8 cellular contexts compared by ENCODE assay signal in genomic region chr11:64916040-64916847, GRCh38. TPM values are rescaled to one million over a fixed set of nuclear protein-coding genes. Genes with fewer than 3 reads are reported as not detected.
DNase-seq lines count a peak whose midpoint lies in the region; ATAC-seq and TF ChIP-seq lines count a peak whose summit lies in the region.

No MANE protein-coding gene starts in this region.

- no peaks in the 10 kb centered on the region for H3K9me3 ChIP-seq in osteoblast (ENCODE audit: low read depth, low read length)

- H3K27ac Mint-ChIP-seq in activated T-helper 2 cell treated with anti-CD3 and anti-CD28 coated beads, Interferon-gamma antibody, Interleukin-2, Interleukin-4, amounts not matched to agents 10 μg/mL and 5 μg/mL and 100 μg/mL, durations not matched to agents 14 hours and 24 hours and 36 hours, result peak overlapping the region; percentile 92

- no peaks in the 10 kb centered on the region for H3K27me3 ChIP-seq in osteoblast (ENCODE audit: insufficient read depth, low read length)

- H3K4me2 ChIP-seq in osteoblast (ENCODE audit: insufficient read depth, low read length), result peak overlapping the region; percentile 99

- H3K27ac ChIP-seq in osteoblast (ENCODE audit: low read depth, low read length), result peak overlapping the region; percentile 59

- DNase-seq in AG08396 (ENCODE audit: low spot score), result peak; percentile 67
- peak; percentile 14 for DNase-seq in NCI-H2029 treated with DMSO at 0.1 percent for 48 hours (lab: John Stamatoyannopoulos, UW)
- peak; percentile 57 for DNase-seq in activated T-helper 2 cell treated with anti-CD3 and anti-CD28 coated beads, Interferon-gamma antibody, Interleukin-2, Interleukin-4, amounts not matched to agents 10 μg/mL and 5 μg/mL and 100 μg/mL, durations not matched to agents 14 hours and 24 hours and 36 hours (ENCODE audit: low spot score)
- peak; percentile 12 for DNase-seq in foreskin melanocyte
- DNase-seq in osteoblast (ENCODE audit: insufficient read length, low spot score, missing footprints), result peak; percentile 95
- no peak for DNase-seq in DMS79 (lab: John Stamatoyannopoulos, UW)
- no peak for DNase-seq in NCI-H1105 (lab: John Stamatoyannopoulos, UW)

- H3K9me3 Mint-ChIP-seq in activated T-helper 2 cell treated with anti-CD3 and anti-CD28 coated beads, Interferon-gamma antibody, Interleukin-2, Interleukin-4, amounts not matched to agents 10 μg/mL and 5 μg/mL and 100 μg/mL, durations not matched to agents 14 hours and 24 hours and 36 hours, result no peaks in the 10 kb centered on the region

- no peaks in the 10 kb centered on the region for H4K20me1 ChIP-seq in osteoblast (ENCODE audit: insufficient read depth, low read length)

- peak overlapping the region; percentile 20 for H2AFZ ChIP-seq in osteoblast (ENCODE audit: low read length)

- H3K36me3 Mint-ChIP-seq in activated T-helper 2 cell treated with anti-CD3 and anti-CD28 coated beads, Interferon-gamma antibody, Interleukin-2, Interleukin-4, amounts not matched to agents 10 μg/mL and 5 μg/mL and 100 μg/mL, durations not matched to agents 14 hours and 24 hours and 36 hours (ENCODE audit: low read depth), result peaks cover 19% of the 10 kb centered on the region

- H3K4me1 Mint-ChIP-seq in activated T-helper 2 cell treated with anti-CD3 and anti-CD28 coated beads, Interferon-gamma antibody, Interleukin-2, Interleukin-4, amounts not matched to agents 10 μg/mL and 5 μg/mL and 100 μg/mL, durations not matched to agents 14 hours and 24 hours and 36 hours (ENCODE audit: low read depth), result peaks cover 21% of the 10 kb centered on the region

- H3K4me1 ChIP-seq in osteoblast (ENCODE audit: insufficient read depth, low read length), result peaks cover 21% of the 10 kb centered on the region

- H3K27me3 Mint-ChIP-seq in activated T-helper 2 cell treated with anti-CD3 and anti-CD28 coated beads, Interferon-gamma antibody, Interleukin-2, Interleukin-4, amounts not matched to agents 10 μg/mL and 5 μg/mL and 100 μg/mL, durations not matched to agents 14 hours and 24 hours and 36 hours (ENCODE audit: low read depth), result no peaks in the 10 kb centered on the region

- intact Hi-C loops in activated T-helper 2 cell treated with anti-CD3 and anti-CD28 coated beads, Interferon-gamma antibody, Interleukin-2, Interleukin-4, amounts not matched to agents 10 μg/mL and 5 μg/mL and 100 μg/mL, durations not matched to agents 14 hours and 24 hours and 36 hours (cut with micrococcal nuclease), result loop anchor here (2.0 to 10.0 kb wide), 5 partner anchors 57 to 199 kb away; partner anchors contain the start of genes ARL2, SF1, TM7SF2 and ZNHIT2

- H3K79me2 ChIP-seq in osteoblast (ENCODE audit: insufficient read depth, low read length), result peaks cover 22% of the 10 kb centered on the region

- H3K4me3 Mint-ChIP-seq in activated T-helper 2 cell treated with anti-CD3 and anti-CD28 coated beads, Interferon-gamma antibody, Interleukin-2, Interleukin-4, amounts not matched to agents 10 μg/mL and 5 μg/mL and 100 μg/mL, durations not matched to agents 14 hours and 24 hours and 36 hours (ENCODE audit: low read depth), result peak overlapping the region; percentile 89

- peak overlapping the region; percentile 75 for H3K4me3 ChIP-seq in osteoblast (ENCODE audit: insufficient read depth, low read length)

- peaks cover 12% of the 10 kb centered on the region for H3K36me3 ChIP-seq in osteoblast (ENCODE audit: insufficient read depth, low read length)

- peak; percentile 15 for ATAC-seq in GM19023 (IDR thresholded peaks at IDR 0.05; ENCODE audit: unreplicated experiment)

- no peak for TF ChIP-seq CTCF in osteoblast (IDR thresholded peaks at IDR 0.05; ENCODE audit: extremely low read depth, low read depth, low read length)

RNA-seq across cellular contexts. Expression of gene ATG2A, which starts 0.8 kb away (rescaled TPM):
- 20.7 and 26.1 TPM in 2 replicates for total RNA-seq in activated T-helper 2 cell treated with anti-CD3 and anti-CD28 coated beads, Interferon-gamma antibody, Interleukin-2, Interleukin-4, amounts not matched to agents 10 μg/mL and 5 μg/mL and 100 μg/mL, durations not matched to agents 14 hours and 24 hours and 36 hours
- total RNA-seq in osteoblast, result 20.0 and 25.7 TPM in 2 replicates

RNA-seq across cellular contexts. Expression of gene PPP2R5B, which starts 8.2 kb away (rescaled TPM):
- total RNA-seq in activated T-helper 2 cell treated with anti-CD3 and anti-CD28 coated beads, Interferon-gamma antibody, Interleukin-2, Interleukin-4, amounts not matched to agents 10 μg/mL and 5 μg/mL and 100 μg/mL, durations not matched to agents 14 hours and 24 hours and 36 hours, result 13.6 and 16.1 TPM in 2 replicates
- 6.2 and 6.8 TPM in 2 replicates for total RNA-seq in osteoblast

RNA-seq across cellular contexts. Expression of gene GPHA2, which starts 19.4 kb away (rescaled TPM):
- total RNA-seq in activated T-helper 2 cell treated with anti-CD3 and anti-CD28 coated beads, Interferon-gamma antibody, Interleukin-2, Interleukin-4, amounts not matched to agents 10 μg/mL and 5 μg/mL and 100 μg/mL, durations not matched to agents 14 hours and 24 hours and 36 hours, result not detected in 2 replicates
- total RNA-seq in osteoblast, result not detected in 2 replicates

RNA-seq across cellular contexts. Expression of gene EHD1, which starts 37.8 kb away (rescaled TPM):
- 107 TPM in 2 replicates for total RNA-seq in activated T-helper 2 cell treated with anti-CD3 and anti-CD28 coated beads, Interferon-gamma antibody, Interleukin-2, Interleukin-4, amounts not matched to agents 10 μg/mL and 5 μg/mL and 100 μg/mL, durations not matched to agents 14 hours and 24 hours and 36 hours
- 51.3 and 51.4 TPM in 2 replicates for total RNA-seq in osteoblast

RNA-seq across cellular contexts. Expression of gene MAJIN, which starts 55.7 kb away (rescaled TPM):
- not detected in 2 replicates for total RNA-seq in activated T-helper 2 cell treated with anti-CD3 and anti-CD28 coated beads, Interferon-gamma antibody, Interleukin-2, Interleukin-4, amounts not matched to agents 10 μg/mL and 5 μg/mL and 100 μg/mL, durations not matched to agents 14 hours and 24 hours and 36 hours
- total RNA-seq in osteoblast, result not detected in 2 replicates

Comparison
In these comparisons a context has a peak if more than half of its experiments do, and no peak if none do; other contexts are left out.
1. DNase-seq: peak in AG08396 (single experiment), NCI-H2029 treated with DMSO at 0.1 percent for 48 hours (single experiment), activated T-helper 2 cell treated with anti-CD3 and anti-CD28 coated beads, Interferon-gamma antibody, Interleukin-2, Interleukin-4, amounts not matched to agents 10 μg/mL and 5 μg/mL and 100 μg/mL, durations not matched to agents 14 hours and 24 hours and 36 hours (single experiment), foreskin melanocyte (single experiment) and osteoblast (single experiment); none in DMS79 (single experiment) and NCI-H1105 (single experiment).